Comparison of ENCODE assay signal across 8 cellular contexts in genomic region chr11:112086422-112087191, GRCh38. TPM values are rescaled to one million over a fixed set of nuclear protein-coding genes. Genes with fewer than 3 reads are reported as not detected.
DNase-seq lines count a peak whose midpoint lies in the region; ATAC-seq, FAIRE-seq and TF ChIP-seq lines count a peak whose summit lies in the region.

SDHD (plus strand) TSS chr11:112086873; CDS start chr11:112086908, 35 bp downstream.
TIMM8B (minus strand) TSS chr11:112086756; CDS start chr11:112086723, 33 bp downstream.

- peak; percentile 20 for TF ChIP-seq CTCF in psoas muscle (IDR thresholded peaks at IDR 0.05)

- WGBS in psoas muscle, 3 donors = 0 to 1% (median 0%) methylated on average over 45 of the region's 45 CpGs

- H3K4me1 ChIP-seq in psoas muscle = peaks cover 41% of the 10 kb centered on the region

- H3K4me3 ChIP-seq in psoas muscle = peak within 1 kb of the TSS; percentile 93

- intact Hi-C loops in left ventricle myocardium superior (cut with micrococcal nuclease) (no loop called here), psoas muscle (cut with DNase I) (loop anchor here in 1 of 2 donors (5.0 kb wide), 1 partner anchor 159 kb away; no protein-coding TSS in a partner anchor)

- no peaks in the 10 kb centered on the region for H3K9me3 ChIP-seq in psoas muscle

- FAIRE-seq in urothelium cell line (lab: Jason Lieb, UNC) = peak; percentile 88

- H3K27me3 ChIP-seq in psoas muscle (ENCODE audit: insufficient read depth in 3 of 3, low read length in 2 of 3) = no peaks in the 10 kb centered on the region

- DNase-seq in NCI-H187 (lab: John Stamatoyannopoulos, UW) = peak; percentile 84 to 87
- DNase-seq in T-helper 2 cell = peak; percentile 87 to 97 (median 93)
- DNase-seq in left ventricle myocardium superior = peak; percentile 94
- DNase-seq in psoas muscle = peak; percentile 95 to 98
- DNase-seq in urothelium cell line (ENCODE audit: low spot score) = peak; percentile 99

- ATAC-seq in GM18498 (IDR thresholded peaks at IDR 0.05; ENCODE audit: unreplicated experiment) (peak; percentile 88), HG02938 (IDR thresholded peaks at IDR 0.05; ENCODE audit: unreplicated experiment) (peak; percentile 93), left ventricle myocardium superior (peak; percentile 91), psoas muscle (peak; percentile 92 to 95 (median 93))

- peak within 1 kb of the TSS; percentile 80 for H3K27ac ChIP-seq in angular gyrus (ENCODE audit: low read depth, low read length)
- H3K27ac ChIP-seq in psoas muscle = peak within 1 kb of the TSS; percentile 88

- H3K36me3 ChIP-seq in psoas muscle (ENCODE audit: insufficient read depth in 1 of 2, low read depth in 1 of 2) = peaks cover 12 to 78% of the 10 kb centered on the region in 2 donors

RNA-seq across cellular contexts. Expression of gene SDHD, which starts in this region (rescaled TPM):
- 269 TPM for total RNA-seq in left ventricle myocardium superior
- total RNA-seq in psoas muscle = 100 to 1,000 TPM; 168 to 264 (median 192) TPM
- 100 to 1,000 TPM; 219 to 256 (median 234) TPM for polyA plus RNA-seq in psoas muscle

RNA-seq across cellular contexts. Expression of gene TIMM8B, which starts in this region (rescaled TPM):
- total RNA-seq in left ventricle myocardium superior (158 TPM), psoas muscle (100 to 1,000 TPM in 1 of 4 donors, 10 to 100 TPM in 3; 86.6 to 105 (median 90.6) TPM)
- 100 to 1,000 TPM in 2 of 3 donors, 10 to 100 TPM in 1; 84.3 to 152 (median 120) TPM for polyA plus RNA-seq in psoas muscle

Comparison
In these comparisons a context has a peak if more than half of its experiments do, and no peak if none do; other contexts are left out.
1. Peak in every context shown above with its lines: DNase-seq, ATAC-seq, H3K4me3 ChIP-seq and H3K27ac ChIP-seq.